Comparison of ENCODE assay signal across 25 cellular contexts in the genomic region with DNA sequence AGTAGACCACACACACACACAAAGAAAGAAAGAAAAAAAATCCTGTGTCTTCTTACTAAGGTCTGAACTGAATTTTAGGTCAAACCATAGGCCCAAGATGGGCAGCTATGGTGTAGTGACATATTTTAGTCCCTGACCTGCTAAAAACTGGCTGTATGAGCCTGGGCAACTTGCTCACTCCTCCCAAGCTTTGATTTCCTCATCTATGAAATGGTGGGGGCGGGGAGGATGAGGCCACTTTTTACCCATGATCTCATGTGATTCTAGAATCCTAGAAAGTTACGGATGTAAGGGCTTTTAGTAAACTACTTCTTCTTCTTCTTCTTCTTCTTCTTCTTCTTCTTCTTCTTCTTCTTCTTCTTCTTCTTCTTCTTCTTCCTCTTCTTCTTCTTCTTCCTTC. TPM values are rescaled to one million over a fixed set of nuclear protein-coding genes. Genes with fewer than 3 reads are reported as not detected.
"Had no signal": no experiment of that assay in that cellular context is flagged by ENCODE, and none has a peak within 500 bp of the region (broad histone marks: within the 10 kb centered on the region; RNA-seq: fewer than 3 reads in every experiment).

No MANE protein-coding gene starts in this region.

- H3K9me3 ChIP-seq: body of pancreas, neutrophil, stomach had no signal

- DNase-seq: activated CD4-positive, alpha-beta memory T cell treated with anti-CD3 and anti-CD28 coated beads for 36 hours; activated CD4-positive, alpha-beta T cell treated with anti-CD3 and anti-CD28 coated beads for 36 hours; activated CD8-positive, alpha-beta memory T cell treated with anti-CD3 and anti-CD28 coated beads, Interleukin-2, amount 10 ng/mL, durations not matched to agents 7 days and 5 days; activated naive CD4-positive, alpha-beta T cell treated with Interleukin-2 at 50 U/mL for 16 hours; activated naive CD8-positive, alpha-beta T cell treated with anti-CD3 and anti-CD28 coated beads, Interleukin-2, amount 10 ng/mL, durations not matched to agents 7 days and 5 days; activated T-cell treated with anti-CD3 and anti-CD28 coated beads, Interleukin-2, amount 50 U/mL, for 1 hour; caudate nucleus; dorsolateral prefrontal cortex; foreskin fibroblast; glutamatergic neuron; hippocampal formation; stimulated activated CD4-positive, alpha-beta T cell treated with anti-CD3 and anti-CD28 coated beads, Interleukin-4, amount 100 ng/mL, for 1 hour; stomach had no signal

- H3K4me1 ChIP-seq: body of pancreas, parathyroid adenoma, stomach had no signal

- H3K27me3 ChIP-seq: body of pancreas had no signal

- ATAC-seq: activated CD4-positive, alpha-beta T cell treated with anti-CD3 and anti-CD28 coated beads for 36 hours; activated CD8-positive, alpha-beta memory T cell treated with anti-CD3 and anti-CD28 coated beads, Interleukin-2, amount 10 ng/mL, durations not matched to agents 7 days and 5 days; activated T-helper 17 cell treated with anti-CD3 and anti-CD28 coated beads, Interleukin-2, amount 50 U/mL, for 72 hours; body of pancreas; left colon; natural killer cell treated with Interleukin-12 subunit alpha and Interleukin-12 subunit beta and Interleukin-15 and Interleukin-18, amount 100 ng/mL, for 72 hours; sciatic nerve; WTC11 had no signal

- H3K4me3 ChIP-seq: body of pancreas, dorsolateral prefrontal cortex, lung, smooth muscle cell, stomach had no signal

- H3K36me3 ChIP-seq: neutrophil, stomach had no signal

- H3K27ac ChIP-seq: body of pancreas, dorsolateral prefrontal cortex, epithelial cell of prostate, neutrophil, parathyroid adenoma, stomach had no signal

RNA-seq across cellular contexts. Expression of a gene that starts 6.1 kb away (rescaled TPM):
- total RNA-seq: activated CD4-positive, alpha-beta memory T cell treated with anti-CD3 and anti-CD28 coated beads for 36 hours; activated CD4-positive, alpha-beta T cell treated with anti-CD3 and anti-CD28 coated beads for 36 hours; activated CD8-positive, alpha-beta memory T cell treated with anti-CD3 and anti-CD28 coated beads, Interleukin-2, amount 10 ng/mL, durations not matched to agents 7 days and 5 days; activated naive CD8-positive, alpha-beta T cell treated with anti-CD3 and anti-CD28 coated beads, Interleukin-2, amount 10 ng/mL, durations not matched to agents 7 days and 5 days; activated T-helper 17 cell treated with anti-CD3 and anti-CD28 coated beads, Interleukin-2, amount 50 U/mL, for 72 hours; body of pancreas; dorsolateral prefrontal cortex; smooth muscle cell; temporal lobe; WTC11 had no signal
- polyA plus RNA-seq: smooth muscle cell had no signal

RNA-seq across cellular contexts. Expression of a gene that starts 47.7 kb away (rescaled TPM):
- total RNA-seq: activated CD8-positive, alpha-beta memory T cell treated with anti-CD3 and anti-CD28 coated beads, Interleukin-2, amount 10 ng/mL, durations not matched to agents 7 days and 5 days; activated naive CD8-positive, alpha-beta T cell treated with anti-CD3 and anti-CD28 coated beads, Interleukin-2, amount 10 ng/mL, durations not matched to agents 7 days and 5 days; activated T-helper 17 cell treated with anti-CD3 and anti-CD28 coated beads, Interleukin-2, amount 50 U/mL, for 72 hours; body of pancreas; lung; natural killer cell treated with Interleukin-12 subunit alpha and Interleukin-12 subunit beta and Interleukin-15 and Interleukin-18, amount 100 ng/mL, for 72 hours; smooth muscle cell; stomach; temporal lobe had no signal
